Comparison of ENCODE assay signal across 36 cellular contexts in the genomic region with DNA sequence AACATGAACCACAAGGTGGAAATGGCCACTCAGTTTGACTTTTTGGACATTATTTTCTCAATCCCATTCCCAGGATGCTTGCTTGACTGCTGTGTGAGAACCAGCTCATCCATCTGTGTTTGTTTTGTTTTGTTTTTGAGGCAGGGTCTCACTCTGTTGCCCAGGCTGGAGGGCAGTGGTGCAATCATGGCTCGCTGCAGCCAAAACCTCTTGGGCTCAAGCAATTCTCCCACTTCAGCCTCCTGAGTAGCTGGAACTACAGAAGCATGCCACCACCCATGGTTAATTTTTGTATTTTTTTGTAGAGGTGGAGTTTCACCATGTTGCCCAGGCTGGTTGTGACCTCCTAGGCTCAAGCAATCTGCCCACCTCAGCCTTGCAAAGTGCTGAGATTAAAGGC.
"Had no signal": no experiment of that assay in that cellular context is flagged by ENCODE, and none has a peak within 500 bp of the region (broad histone marks: within the 10 kb centered on the region; RNA-seq: fewer than 3 reads in every experiment).

No MANE protein-coding gene starts in this region.

- H3K36me3 ChIP-seq: MG63 had no signal

- H3K27ac ChIP-seq: KMS-11 had no signal

- DNase-seq: Karpas-422, Kasumi-1, MG63, MM.1S, MV-4-11, NCI-H1048, NCI-H1092, NCI-H1092 treated with DMSO at 0.1 percent for 48 hours, NCI-H1105, NCI-H1105 treated with DMSO at 0.1 percent for 48 hours, NCI-H1417, NCI-H1417 treated with DMSO at 0.1 percent for 48 hours, NCI-H1436, NCI-H1436 treated with DMSO at 0.1 percent for 48 hours, NCI-H146, NCI-H1694, NCI-H1694 treated with DMSO at 0.1 percent for 48 hours, NCI-H187, NCI-H187 treated with DMSO at 0.1 percent for 48 hours, NCI-H1930, NCI-H2029, NCI-H2029 treated with DMSO at 0.1 percent for 48 hours, NCI-H2081, NCI-H2081 treated with DMSO at 0.1 percent for 48 hours, NCI-H2107, NCI-H2171, NCI-H2171 treated with DMSO at 0.1 percent for 48 hours, NCI-H2227 treated with DMSO at 0.1 percent for 48 hours, NCI-H226, NCI-H345, NCI-H446, NCI-H446 treated with DMSO at 0.1 percent for 48 hours, NCI-H510A, NCI-H510A treated with DMSO at 0.1 percent for 48 hours, NCI-H524 had no signal

- H3K27me3 ChIP-seq: MG63 had no signal

- H3K4me2 ChIP-seq: KMS-11 had no signal

- H3K4me3 ChIP-seq: MG63 had no signal

- H3K9ac ChIP-seq: KMS-11 had no signal

- H3K9me3 ChIP-seq: MG63 had no signal
